ENCODE assay signal across 8 cellular contexts in the genomic region with DNA sequence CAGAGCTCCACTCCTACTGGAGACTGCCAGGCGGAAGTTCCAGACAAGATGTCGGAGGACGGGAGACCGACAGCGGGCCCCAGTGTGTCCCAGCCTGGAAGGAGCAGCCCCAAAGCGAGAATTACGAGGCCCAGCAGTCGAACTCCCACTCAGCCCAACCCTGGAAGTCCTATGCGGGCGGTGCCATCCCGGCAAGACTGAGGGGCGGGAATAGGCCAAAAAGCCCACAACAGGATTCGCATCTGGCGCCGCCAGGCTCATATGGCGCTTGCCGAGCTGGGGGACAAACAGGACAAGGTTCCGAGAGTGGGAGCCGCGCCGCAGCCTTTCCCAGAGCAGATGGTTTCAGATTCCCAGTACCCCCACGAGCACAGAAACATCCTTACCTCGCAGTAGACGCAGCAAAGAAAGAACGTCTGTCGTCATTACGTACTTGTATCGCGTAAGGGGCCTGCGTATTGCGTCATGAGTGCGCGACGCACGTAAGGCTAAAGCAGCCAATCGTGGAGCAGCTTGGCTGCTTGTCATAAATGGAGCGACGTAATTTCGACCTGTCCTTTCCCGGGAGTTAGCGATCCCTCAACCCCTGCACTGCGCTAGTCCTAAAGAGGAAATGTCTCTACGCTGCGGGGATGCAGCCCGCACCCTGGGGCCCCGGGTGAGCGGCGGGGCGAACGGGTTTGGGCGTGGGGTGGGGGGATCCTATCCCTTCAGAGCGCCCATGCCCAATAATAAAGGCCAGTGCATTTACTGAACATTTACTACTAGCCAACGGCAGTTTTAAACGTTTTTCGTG.
A peak's percentile ranks its signal among the peaks of the same experiment; 100 is the strongest.
DNase-seq lines count a peak whose midpoint lies in the region; ATAC-seq and TF ChIP-seq lines count a peak whose summit lies in the region.

Gene LIAS, plus strand, starts transcription at position 552 of the 796 bp plus-strand sequence. Its CDS starts 62 bp downstream, at position 614.
Gene RPL9, minus strand, starts transcription at position 418 of the 796 bp plus-strand sequence. CDS start 483 bp downstream, outside the sequence.

- ATAC-seq in GM19035 (IDR thresholded peaks at IDR 0.05; ENCODE audit: unreplicated experiment) = peak; percentile 93
- peak; percentile 79 for ATAC-seq in HG03354 (IDR thresholded peaks at IDR 0.05; ENCODE audit: poor library complexity, severe bottlenecking, unreplicated experiment)
- ATAC-seq in activated CD4-positive, CD25-positive, alpha-beta regulatory T cell treated with anti-CD3 and anti-CD28 coated beads, Interleukin-2, amount 50 U/mL, for 24 hours = peak; percentile 81 to 86

- TF ChIP-seq CTCF in AG09319 (IDR thresholded peaks at IDR 0.05; ENCODE audit: low read depth, low read length) = no peak

- DNase-seq in AG09319 (ENCODE audit: extremely low read depth, low read depth) (peak; percentile 99), NCI-H446 treated with DMSO at 0.1 percent for 48 hours (lab: John Stamatoyannopoulos, UW) (peak; percentile 95), cerebellar cortex (ENCODE audit: low spot score) (peak; percentile 98), iris pigment epithelial cell (ENCODE audit: low read depth) (peak; percentile 99)
- DNase-seq in stimulated activated CD4-positive, alpha-beta T cell treated with anti-CD3 and anti-CD28 coated beads, Interleukin-12 subunit alpha, Interleukin-12 subunit beta, amount 100 ng/mL, for 24 hours (ENCODE audit: low read depth in 2 of 2) = peak; percentile 90 to 91

Comparison
In these comparisons a context has a peak if more than half of its experiments do, and no peak if none do; other contexts are left out.
1. Peak in every context shown above with its lines: DNase-seq and ATAC-seq.